ENCODE assay signal across 10 cellular contexts in the genomic region with DNA sequence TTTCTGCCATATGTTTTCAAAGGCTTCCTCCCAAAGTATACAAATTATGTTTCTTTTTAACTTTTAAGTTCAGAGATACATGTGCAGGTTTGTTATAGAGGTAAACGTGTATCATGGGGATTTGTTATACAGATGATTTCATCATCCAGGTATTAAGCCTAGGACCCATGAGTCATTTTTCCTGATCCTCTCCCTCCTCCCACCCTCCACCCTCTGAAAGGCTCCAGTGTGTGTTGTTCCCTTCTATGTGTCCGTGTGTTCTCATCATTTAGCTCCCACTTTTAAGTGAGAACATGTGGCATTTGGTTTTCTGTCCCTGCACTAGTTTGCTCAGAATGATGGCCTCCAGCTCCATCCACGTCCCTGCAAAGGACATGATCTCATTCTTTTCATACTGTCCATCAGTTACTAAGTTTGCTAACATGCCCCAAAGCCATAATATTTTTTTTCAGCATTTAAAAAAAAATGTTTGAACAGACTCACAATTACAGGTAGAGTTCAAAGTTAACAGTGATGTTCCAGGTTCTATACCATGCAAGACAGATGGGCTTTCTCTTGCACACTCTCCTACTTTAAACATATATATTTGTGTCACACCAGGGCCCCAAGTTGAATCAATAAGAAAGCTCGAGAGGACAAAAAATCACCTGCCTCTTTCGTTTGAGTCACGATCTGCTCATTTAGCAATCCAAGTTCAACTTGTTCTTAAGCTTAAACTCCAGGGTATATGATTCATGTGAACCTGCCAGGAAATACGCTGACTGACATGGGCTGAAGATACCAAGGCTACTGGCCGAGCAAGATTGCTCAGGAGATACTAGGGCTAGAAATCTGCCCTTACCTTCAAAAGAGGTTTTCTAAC.
DNase-seq lines count a peak whose midpoint lies in the region; ATAC-seq and TF ChIP-seq lines count a peak whose summit lies in the region.
"Had no signal": no experiment of that assay in that cellular context is flagged by ENCODE, and none has a peak within 500 bp of the region (broad histone marks: within the 10 kb centered on the region; RNA-seq: fewer than 3 reads in every experiment).

No MANE protein-coding gene starts in this region.

- H3K4me3 ChIP-seq in fibroblast of pulmonary artery (replicated peaks; ENCODE audit: low read depth, low read length), result no peak overlapping the region
- H3K4me3 ChIP-seq: gastrocnemius medialis had no signal

- peaks cover 3% of the 10 kb centered on the region for H3K4me1 Mint-ChIP-seq in T-helper 17 cell
- peaks cover 34% of the 10 kb centered on the region for H3K4me1 Mint-ChIP-seq in stimulated activated effector memory CD8-positive, alpha-beta T cell treated with anti-CD3 and anti-CD28 coated beads, Interleukin-12 subunit alpha, Interleukin-12 subunit beta, amount 100 ng/mL, for 72 hours

- no peaks in the 10 kb centered on the region for H3K9me3 ChIP-seq in T-helper 17 cell (ENCODE audit: control insufficient read depth, low read length, poor library complexity, severe bottlenecking)
- H3K9me3 ChIP-seq: gastrocnemius medialis had no signal

- H3K27ac Mint-ChIP-seq in T-helper 17 cell, result peak overlapping the region; percentile 75
- peak overlapping the region; percentile 88 for H3K27ac Mint-ChIP-seq in stimulated activated effector memory CD8-positive, alpha-beta T cell treated with anti-CD3 and anti-CD28 coated beads, Interleukin-12 subunit alpha, Interleukin-12 subunit beta, amount 100 ng/mL, for 72 hours

- TF ChIP-seq CTCF in fibroblast of pulmonary artery (IDR thresholded peaks at IDR 0.05; ENCODE audit: low read length, missing control alignments), result no peak

- ATAC-seq in T-helper 17 cell (no peak), HG02970 (IDR thresholded peaks at IDR 0.05; ENCODE audit: low FRiP score, unreplicated experiment) (no peak)
- peak; percentile 66 for ATAC-seq in stimulated activated effector memory CD8-positive, alpha-beta T cell treated with anti-CD3 and anti-CD28 coated beads, Interleukin-12 subunit alpha, Interleukin-12 subunit beta, amount 100 ng/mL, for 72 hours
- ATAC-seq: gastrocnemius medialis had no signal

- no peaks in the 10 kb centered on the region for H3K36me3 Mint-ChIP-seq in T-helper 17 cell (ENCODE audit: low read depth)
- peaks cover 5% of the 10 kb centered on the region for H3K36me3 Mint-ChIP-seq in stimulated activated effector memory CD8-positive, alpha-beta T cell treated with anti-CD3 and anti-CD28 coated beads, Interleukin-12 subunit alpha, Interleukin-12 subunit beta, amount 100 ng/mL, for 72 hours

- H3K9me3 Mint-ChIP-seq in stimulated activated effector memory CD8-positive, alpha-beta T cell treated with anti-CD3 and anti-CD28 coated beads, Interleukin-12 subunit alpha, Interleukin-12 subunit beta, amount 100 ng/mL, for 72 hours, result no peaks in the 10 kb centered on the region
- H3K9me3 Mint-ChIP-seq: activated naive CD4-positive, alpha-beta T cell treated with anti-CD3 and anti-CD28 coated beads for 36 hours had no signal

- peak; percentile 10 for DNase-seq in activated CD4-positive, alpha-beta T cell treated with anti-CD3 and anti-CD28 coated beads for 48 hours
- DNase-seq in activated CD4-positive, alpha-beta T cell treated with anti-CD3 and anti-CD28 coated beads for 4 hours, result no peak
- no peak for DNase-seq in T-helper 17 cell
- peak; percentile 47 for DNase-seq in fibroblast of pulmonary artery (ENCODE audit: low read depth)
- DNase-seq in stimulated activated effector memory CD8-positive, alpha-beta T cell treated with anti-CD3 and anti-CD28 coated beads, Interleukin-12 subunit alpha, Interleukin-12 subunit beta, amount 100 ng/mL, for 72 hours (ENCODE audit: low spot score in 2 of 2), result peak in 1 of 2 donors; percentile 52
- DNase-seq in foreskin melanocyte, result no peak
- no peak for DNase-seq in activated CD8-positive, alpha-beta memory T cell treated with anti-CD3 and anti-CD28 coated beads for 24 hours
- DNase-seq: gastrocnemius medialis had no signal

- H3K4me3 Mint-ChIP-seq in T-helper 17 cell, result no peak overlapping the region
- peak overlapping the region; percentile 52 for H3K4me3 Mint-ChIP-seq in stimulated activated effector memory CD8-positive, alpha-beta T cell treated with anti-CD3 and anti-CD28 coated beads, Interleukin-12 subunit alpha, Interleukin-12 subunit beta, amount 100 ng/mL, for 72 hours
- H3K4me3 Mint-ChIP-seq: activated naive CD4-positive, alpha-beta T cell treated with anti-CD3 and anti-CD28 coated beads for 36 hours had no signal

- H3K27me3 Mint-ChIP-seq in T-helper 17 cell, result no peaks in the 10 kb centered on the region

Comparison
In these comparisons a context has a peak if more than half of its experiments do, and no peak if none do; other contexts are left out.
1. DNase-seq: peak in activated CD4-positive, alpha-beta T cell treated with anti-CD3 and anti-CD28 coated beads for 48 hours (single experiment) and fibroblast of pulmonary artery (single experiment); none in activated CD4-positive, alpha-beta T cell treated with anti-CD3 and anti-CD28 coated beads for 4 hours (0 of 2), T-helper 17 cell (0 of 3), foreskin melanocyte (single experiment) and activated CD8-positive, alpha-beta memory T cell treated with anti-CD3 and anti-CD28 coated beads for 24 hours (single experiment).